Comparison of ENCODE assay signal across 15 cellular contexts in genomic region chr3:88462241-88462640, GRCh38.
A peak's percentile ranks its signal among the peaks of the same experiment; 100 is the strongest.
DNase-seq lines count a peak whose midpoint lies in the region; ATAC-seq and TF ChIP-seq lines count a peak whose summit lies in the region.
"Had no signal": no experiment of that assay in that cellular context is flagged by ENCODE, and none has a peak within 500 bp of the region (broad histone marks: within the 10 kb centered on the region; RNA-seq: fewer than 3 reads in every experiment).

No MANE protein-coding gene starts in this region.

- TF ChIP-seq CTCF in H9 (conservative IDR thresholded peaks at IDR 0.05) = no peak

- H2BK120ac ChIP-seq in H9 (ENCODE audit: low read depth, low read length, poor library complexity, severe bottlenecking) = no peak overlapping the region

- no peak overlapping the region for H2BK12ac ChIP-seq in H9 (ENCODE audit: insufficient read length, low read depth, low read length)

- H3K14ac ChIP-seq in H9 (ENCODE audit: insufficient read depth, low read length) = no peak overlapping the region

- H2AFZ ChIP-seq in H9 (ENCODE audit: low read length) = no peak overlapping the region

- peak; percentile 6 for DNase-seq in NCI-H526 treated with DMSO at 0.1 percent for 48 hours (lab: John Stamatoyannopoulos, UW)
- DNase-seq in astrocyte of the hippocampus (ENCODE audit: low read depth, low spot score) = peak; percentile 28
- DNase-seq in left kidney (ENCODE audit: low read depth, low spot score) = peak; percentile 6
- peak; percentile 7 for DNase-seq in stromal cell of bone marrow (ENCODE audit: low read depth)
- DNase-seq in G401 (ENCODE audit: low spot score) = no peak
- DNase-seq in H9 = no peak
- DNase-seq: Caco-2; CD8-positive, alpha-beta memory T cell; DND-41; GF-D8; GOT3 had no signal

- no peak overlapping the region for H3K27ac ChIP-seq in H9 (ENCODE audit: insufficient read length, low read depth, low read length)

- H3K79me1 ChIP-seq in H9 (ENCODE audit: insufficient read depth, low read depth, low read length, poor library complexity, severe bottlenecking) = no peaks in the 10 kb centered on the region

- H3K18ac ChIP-seq in H9 (ENCODE audit: insufficient read length, low read depth, low read length) = no peak overlapping the region

- no peak overlapping the region for H3K23ac ChIP-seq in H9 (ENCODE audit: insufficient read length, low read depth, low read length)

- H2BK20ac ChIP-seq in H9 (ENCODE audit: low read depth, low read length, poor library complexity, severe bottlenecking) = no peak overlapping the region

- no peak overlapping the region for H2BK15ac ChIP-seq in H9 (ENCODE audit: low read depth, low read length)

- no peak overlapping the region for H3K4me2 ChIP-seq in H9 (ENCODE audit: insufficient read depth, insufficient read length, low read length)

- H4K5ac ChIP-seq in H9 (ENCODE audit: insufficient read length, low read depth, low read length) = no peak overlapping the region

- no peak overlapping the region for H4K8ac ChIP-seq in H9 (replicated peaks; ENCODE audit: insufficient read length, low read depth, low read length)

- H3K79me2 ChIP-seq in H9 (ENCODE audit: insufficient read depth, low read length) = no peaks in the 10 kb centered on the region

- in situ Hi-C loops in G401 (cut with HindIII; ENCODE audit: low sequenced_read_pairs) = no loop called here

- H4K91ac ChIP-seq in H9 (ENCODE audit: insufficient read length, low read depth, low read length) = no peak overlapping the region

- H3T11ph ChIP-seq in H9 (ENCODE audit: low read length) = no peak overlapping the region

- H3K27me3 Mint-ChIP-seq in H9 (ENCODE audit: low read depth) = no peaks in the 10 kb centered on the region; the same call in 1 of the 2 replicates
- H3K27me3 Mint-ChIP-seq: CD8-positive, alpha-beta memory T cell; IgD-negative memory B cell had no signal

- no peaks in the 10 kb centered on the region for H3K23me2 ChIP-seq in H9 (ENCODE audit: insufficient read length, low read depth, low read length, poor library complexity, severe bottlenecking)

- H3K4ac ChIP-seq in H9 (ENCODE audit: low read depth, low read length) = no peak overlapping the region

- no peak overlapping the region for H3K56ac ChIP-seq in H9 (ENCODE audit: insufficient read length, low read depth, low read length)

- no peaks in the 10 kb centered on the region for H3K4me1 Mint-ChIP-seq in H9
- H3K4me1 Mint-ChIP-seq: CD14-positive monocyte; CD8-positive, alpha-beta memory T cell had no signal

- H3K4me3 Mint-ChIP-seq in H9 = no peak overlapping the region
- H3K4me3 Mint-ChIP-seq: CD14-positive monocyte; CD8-positive, alpha-beta memory T cell; IgD-negative memory B cell had no signal

- no peaks in the 10 kb centered on the region for H3K27me3 ChIP-seq in H9 (ENCODE audit: insufficient read depth, low read length)

- H3K36me3 Mint-ChIP-seq in H9 (ENCODE audit: insufficient read depth in 1 of 3, low read depth in 3 of 3) = no peaks in the 10 kb centered on the region
- H3K36me3 Mint-ChIP-seq: CD14-positive monocyte; CD8-positive, alpha-beta memory T cell had no signal

- H3K9ac ChIP-seq in H9 (ENCODE audit: extremely low read depth, insufficient read length, low read length) = no peak overlapping the region

- no peaks in the 10 kb centered on the region; a peak in 1 of 5 replicates for H3K9me3 Mint-ChIP-seq in H9

- no peak overlapping the region for H2AK5ac ChIP-seq in H9 (ENCODE audit: insufficient read length, low read length)

- H3K27ac Mint-ChIP-seq in H9 = no peak overlapping the region
- H3K27ac Mint-ChIP-seq: CD14-positive monocyte; CD8-positive, alpha-beta memory T cell; IgD-negative memory B cell had no signal

- H3K9me3 ChIP-seq in H9 (ENCODE audit: control insufficient read depth, low read depth, low read length) = no peaks in the 10 kb centered on the region
- H3K9me3 ChIP-seq: Caco-2, HAP-1 had no signal

- H2BK5ac ChIP-seq in H9 (ENCODE audit: insufficient read length, low read length) = no peak overlapping the region

- ATAC-seq in GM18502 (IDR thresholded peaks at IDR 0.05; ENCODE audit: poor library complexity, unreplicated experiment) = no peak

- H4K20me1 ChIP-seq in H9 (ENCODE audit: control insufficient read depth, insufficient read depth, insufficient read length) = no peaks in the 10 kb centered on the region

- H3K4me1 ChIP-seq in H9 (ENCODE audit: insufficient read depth, low read length) = no peaks in the 10 kb centered on the region
- H3K4me1 ChIP-seq: Caco-2, HAP-1 had no signal

Comparison
In these comparisons a context has a peak if more than half of its experiments do, and no peak if none do; other contexts are left out.
1. DNase-seq: peak in NCI-H526 treated with DMSO at 0.1 percent for 48 hours (single experiment), astrocyte of the hippocampus (single experiment), left kidney (single experiment) and stromal cell of bone marrow (single experiment); none in G401 (single experiment) and H9 (single experiment).